ENCODE assay signal across 23 cellular contexts in the genomic region with DNA sequence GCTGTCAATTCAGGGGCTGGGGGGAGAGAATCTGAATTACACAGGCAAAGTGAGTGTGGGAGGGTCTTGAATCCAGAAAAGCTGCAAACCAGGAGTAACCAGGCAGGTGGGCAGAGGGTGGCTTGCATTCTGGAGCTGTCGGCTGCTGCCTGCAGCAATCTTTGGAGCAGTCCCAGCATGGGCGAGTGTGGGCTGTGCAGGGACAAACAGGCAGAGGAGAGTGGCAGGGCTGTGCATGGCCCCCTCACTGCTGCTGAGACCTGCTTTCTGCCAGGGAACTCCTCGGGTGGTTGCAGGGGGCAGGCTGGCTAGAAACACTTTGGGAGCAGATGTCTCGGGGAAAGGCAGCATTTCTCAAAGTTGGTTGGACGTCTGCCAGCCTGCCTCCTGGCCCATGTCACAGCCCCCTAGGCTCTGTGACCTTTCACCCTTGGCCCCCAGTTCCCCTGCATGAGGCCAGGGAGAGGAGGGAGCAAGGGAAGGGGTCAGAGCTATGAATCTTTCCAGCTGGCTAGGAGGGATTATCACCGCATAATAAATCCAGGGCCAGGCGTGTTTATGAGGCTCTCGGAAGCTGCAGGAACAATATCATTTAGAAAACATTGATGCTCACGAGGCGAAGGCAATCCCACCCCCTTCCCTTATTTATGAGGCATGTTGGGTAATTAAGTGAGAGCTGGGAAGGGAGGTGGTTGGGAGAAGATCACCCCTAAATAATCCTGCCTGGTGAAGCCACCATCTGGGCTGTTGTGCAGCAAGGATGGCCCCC.
DNase-seq lines count a peak whose midpoint lies in the region; ATAC-seq and TF ChIP-seq lines count a peak whose summit lies in the region.
"Had no signal": no experiment of that assay in that cellular context is flagged by ENCODE, and none has a peak within 500 bp of the region (broad histone marks: within the 10 kb centered on the region; RNA-seq: fewer than 3 reads in every experiment).

No MANE protein-coding gene starts in this region.

- intact Hi-C loops in sciatic nerve (cut with DNase I), result no loop called here
- intact Hi-C loops in left colon (cut with DNase I, micrococcal nuclease), result no loop called here

- WGBS in mesendoderm (ENCODE audit: extremely low coverage, insufficient coverage, low lambda C conversion rate), result no CpG with 5 or more reads among the region's 10 CpGs

- H3K4ac ChIP-seq in mesendoderm (ENCODE audit: low read depth, low read length), result no peak overlapping the region

- H2AK5ac ChIP-seq in mesendoderm (ENCODE audit: low read length), result no peak overlapping the region

- H3K56ac ChIP-seq in mesendoderm (ENCODE audit: low read length), result no peak overlapping the region

- H3K4me1 ChIP-seq in mesendoderm (ENCODE audit: control insufficient read depth, low read depth, low read length), result no peaks in the 10 kb centered on the region

- ATAC-seq in sciatic nerve (peak; percentile 31), left colon (no peak)
- ATAC-seq: effector memory CD8-positive, alpha-beta T cell; K562; naive thymus-derived CD8-positive, alpha-beta T cell; stimulated activated memory B cell treated with anti-CD40 and anti-IgM and Interleukin-4, amounts not matched to agents 10 μg/mL and 1 μg/mL and 100 μg/mL, for 72 hours had no signal

- no peak overlapping the region for H3K4me3 ChIP-seq in fibroblast of villous mesenchyme (ENCODE audit: low read depth, low read length)
- no peak overlapping the region for H3K4me3 ChIP-seq in mesendoderm (ENCODE audit: low read length)
- H3K4me3 ChIP-seq: K562, skin epidermis had no signal

- no peak for TF ChIP-seq CTCF in fibroblast of villous mesenchyme (IDR thresholded peaks at IDR 0.05; ENCODE audit: insufficient read depth, low read depth, low read length)

- no peak overlapping the region for H4K5ac ChIP-seq in mesendoderm (ENCODE audit: low read length)

- no peak overlapping the region for H4K8ac ChIP-seq in mesendoderm (ENCODE audit: low read depth, low read length)

- no peak overlapping the region for H3K18ac ChIP-seq in mesendoderm (ENCODE audit: low read length)

- H3K79me1 ChIP-seq in mesendoderm (ENCODE audit: low read length), result no peaks in the 10 kb centered on the region

- H3K9ac ChIP-seq in mesendoderm (ENCODE audit: low read length), result no peak overlapping the region

- H3K36me3 ChIP-seq in mesendoderm (ENCODE audit: control insufficient read depth, insufficient read depth, low read length), result no peaks in the 10 kb centered on the region

- no peak overlapping the region for H3K23ac ChIP-seq in mesendoderm (ENCODE audit: low read length)

- H3K4me2 ChIP-seq in mesendoderm (ENCODE audit: low read length), result no peak overlapping the region

- no peaks in the 10 kb centered on the region for H3K27me3 ChIP-seq in mesendoderm (ENCODE audit: insufficient read depth, low read length, poor library complexity)

- no peak overlapping the region for H2BK5ac ChIP-seq in mesendoderm (ENCODE audit: low read length)

- no peak overlapping the region for H2BK15ac ChIP-seq in mesendoderm (replicated peaks; ENCODE audit: low read depth)

- H3K79me2 ChIP-seq in mesendoderm (ENCODE audit: control insufficient read depth, insufficient read depth, low read length), result no peaks in the 10 kb centered on the region

- no peak overlapping the region for H3K27ac ChIP-seq in mesendoderm (ENCODE audit: low read depth, low read length)
- H3K27ac ChIP-seq: skin epidermis had no signal

- DNase-seq in NCI-H2227 (lab: John Stamatoyannopoulos, UW; ENCODE audit: unreplicated experiment), result peak; percentile 2
- no peak for DNase-seq in NCI-H2227 treated with DMSO at 0.1 percent for 48 hours (lab: John Stamatoyannopoulos, UW)
- peak; percentile 83 to 85 for DNase-seq in NCI-H446 (lab: John Stamatoyannopoulos, UW)
- peak; percentile 19 for DNase-seq in fibroblast of villous mesenchyme (ENCODE audit: low read depth)
- DNase-seq in sciatic nerve (ENCODE audit: low spot score), result no peak
- DNase-seq in NCI-H1092 (lab: John Stamatoyannopoulos, UW), result no peak
- no peak for DNase-seq in left colon
- no peak for DNase-seq in mesendoderm
- DNase-seq: 8988T; activated CD8-positive, alpha-beta memory T cell treated with anti-CD3 and anti-CD28 coated beads, Interleukin-2, amount 50 U/mL, for 4 hours; activated naive CD8-positive, alpha-beta T cell treated with anti-CD3 and anti-CD28 coated beads, Interleukin-2, amount 10 ng/mL, durations not matched to agents 7 days and 5 days; AML-193; DMS79 treated with DMSO at 0.1 percent for 48 hours; effector memory CD8-positive, alpha-beta T cell; HFFc6; MM.1S; naive thymus-derived CD8-positive, alpha-beta T cell; NCI-H146; NCI-H226; stimulated activated CD4-positive, alpha-beta T cell treated with anti-CD3 and anti-CD28 coated beads, Interleukin-2, amount 100 ng/mL, for 24 hours had no signal

- H2BK120ac ChIP-seq in mesendoderm (ENCODE audit: low read depth, low read length), result no peak overlapping the region

Comparison
In these comparisons a context has a peak if more than half of its experiments do, and no peak if none do; other contexts are left out.
1. DNase-seq: peak in NCI-H2227 (single experiment), NCI-H446 (2 of 2) and fibroblast of villous mesenchyme (single experiment); none in NCI-H2227 treated with DMSO at 0.1 percent for 48 hours (single experiment), sciatic nerve (single experiment), NCI-H1092 (single experiment), left colon (0 of 2) and mesendoderm (single experiment).